12 cellular contexts compared by ENCODE assay signal in genomic region chr14:49992448-49992847, GRCh38.
A peak's percentile ranks its signal among the peaks of the same experiment; 100 is the strongest.
DNase-seq lines count a peak whose midpoint lies in the region; ATAC-seq and TF ChIP-seq lines count a peak whose summit lies in the region.
"Had no signal": no experiment of that assay in that cellular context is flagged by ENCODE, and none has a peak within 500 bp of the region (broad histone marks: within the 10 kb centered on the region; RNA-seq: fewer than 3 reads in every experiment).

No MANE protein-coding gene starts in this region.

- H3K9me3 Mint-ChIP-seq in progenitor cell of endocrine pancreas (ENCODE audit: low read depth), result no peaks in the 10 kb centered on the region
- H3K9me3 Mint-ChIP-seq: CD14-positive monocyte, WTC11 had no signal

- DNase-seq in GM12865 (ENCODE audit: low read depth) (no peak), adrenal gland (no peak), progenitor cell of endocrine pancreas (ENCODE audit: low spot score, unreplicated experiment) (no peak), putamen (ENCODE audit: low spot score) (no peak), GM13977 (ENCODE audit: low spot score) (no peak)
- DNase-seq: NCI-H2171, SJCRH30 had no signal

- ATAC-seq in HG02870 (IDR thresholded peaks at IDR 0.05; ENCODE audit: unreplicated experiment) (peak; percentile 8), GM18861 (IDR thresholded peaks at IDR 0.05; ENCODE audit: unreplicated experiment) (no peak), GM21529 (IDR thresholded peaks at IDR 0.05; ENCODE audit: unreplicated experiment) (no peak)
- ATAC-seq: WTC11 had no signal

- H3K36me3 Mint-ChIP-seq in progenitor cell of endocrine pancreas (ENCODE audit: insufficient read depth), result no peaks in the 10 kb centered on the region
- H3K36me3 Mint-ChIP-seq: CD14-positive monocyte, WTC11 had no signal

- peaks cover 20% of the 10 kb centered on the region for H3K4me1 Mint-ChIP-seq in progenitor cell of endocrine pancreas (ENCODE audit: low read depth)

- 68 to 80% (median 71%) methylated on average over 4 of the region's 4 CpGs for WGBS in adrenal gland, 4 donors

- H3K27ac Mint-ChIP-seq in progenitor cell of endocrine pancreas, result peak overlapping the region; percentile 76
- H3K27ac Mint-ChIP-seq: WTC11 had no signal

- in situ Hi-C loops in GM13977 (cut with MboI; ENCODE audit: low pct_unique_long_range_greater_than_20kb, low sequenced_read_pairs, unreplicated experiment), result no loop called here

- H3K4me3 Mint-ChIP-seq in progenitor cell of endocrine pancreas (ENCODE audit: low read depth), result no peak overlapping the region
- H3K4me3 Mint-ChIP-seq: CD14-positive monocyte, WTC11 had no signal

- TF ChIP-seq POLR2A in adrenal gland (IDR thresholded peaks at IDR 0.05), result no peak

- no peak for TF ChIP-seq CTCF in GM12865 (IDR thresholded peaks at IDR 0.05; ENCODE audit: insufficient read depth, low read depth, low read length, missing control alignments)
- TF ChIP-seq CTCF in adrenal gland (IDR thresholded peaks at IDR 0.05), result no peak
- TF ChIP-seq CTCF in progenitor cell of endocrine pancreas (IDR thresholded peaks at IDR 0.05; ENCODE audit: unreplicated experiment), result no peak
- no peak for TF ChIP-seq CTCF in GM13977 (IDR thresholded peaks at IDR 0.05; ENCODE audit: extremely low read depth, insufficient read depth, missing control alignments)

- no peaks in the 10 kb centered on the region for H3K9me3 ChIP-seq in adrenal gland (replicated peaks in 1 of 3)
- H3K9me3 ChIP-seq: SJCRH30 had no signal

- H3K27me3 Mint-ChIP-seq in progenitor cell of endocrine pancreas, result no peaks in the 10 kb centered on the region

- intact Hi-C loops in adrenal gland (cut with DNase I), result no loop called here

- H3K27ac ChIP-seq in adrenal gland, result peak overlapping the region; percentile 49 to 82 (median 75)
- H3K27ac ChIP-seq: SJCRH30 had no signal

- H3K36me3 ChIP-seq in adrenal gland (replicated peaks in 1 of 2), result no peaks in the 10 kb centered on the region
- H3K36me3 ChIP-seq: SJCRH30 had no signal

- H3K27me3 ChIP-seq in adrenal gland, result no peaks in the 10 kb centered on the region
- H3K27me3 ChIP-seq: SJCRH30 had no signal

- H3K4me3 ChIP-seq in GM12865 (ENCODE audit: low read depth, low read length) (peak overlapping the region; percentile 49), adrenal gland (no peak overlapping the region)
- H3K4me3 ChIP-seq: SJCRH30 had no signal

- H3K4me1 ChIP-seq in adrenal gland (replicated peaks in 1 of 2), result peaks cover 10 to 21% of the 10 kb centered on the region in 2 donors
- H3K4me1 ChIP-seq: SJCRH30 had no signal
